Comparison of ENCODE assay signal across 11 cellular contexts in the genomic region with DNA sequence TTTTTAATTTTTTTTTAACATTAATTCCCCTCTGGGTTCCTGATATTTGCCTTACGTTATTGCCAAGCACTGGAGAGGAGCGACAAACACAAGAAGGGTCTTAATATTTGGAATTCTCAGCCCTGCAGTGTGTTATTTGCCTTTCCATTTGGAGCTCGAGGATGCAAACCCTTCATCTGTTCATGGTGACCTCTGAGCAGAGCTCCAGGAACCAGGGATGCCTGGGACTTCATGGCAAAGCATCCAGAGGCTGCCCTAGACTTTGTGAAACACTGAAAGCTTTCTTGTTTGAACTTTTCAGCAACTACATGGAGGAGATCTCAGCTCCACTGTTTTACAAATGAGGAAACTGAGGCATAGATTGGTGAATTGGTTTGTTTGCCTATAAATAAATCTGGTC.
"Had no signal": no experiment of that assay in that cellular context is flagged by ENCODE, and none has a peak within 500 bp of the region (broad histone marks: within the 10 kb centered on the region; RNA-seq: fewer than 3 reads in every experiment).

No MANE protein-coding gene starts in this region.

- H3K27ac ChIP-seq: GM23248, HL-60 had no signal

- ATAC-seq: HCT116, HepG2, K562 had no signal

- H3K36me3 ChIP-seq: HAP-1 had no signal

- H3K4me3 ChIP-seq: GM23248, HAP-1, K562 had no signal

- DNase-seq: GM23248, GOT3, H7, HFFc6, IMR-90, KG1 had no signal

- H3K9me3 ChIP-seq: HAP-1 had no signal

- H3K9ac ChIP-seq: GM23248 had no signal
